ENCODE assay signal across 1 cellular context in the genomic region with DNA sequence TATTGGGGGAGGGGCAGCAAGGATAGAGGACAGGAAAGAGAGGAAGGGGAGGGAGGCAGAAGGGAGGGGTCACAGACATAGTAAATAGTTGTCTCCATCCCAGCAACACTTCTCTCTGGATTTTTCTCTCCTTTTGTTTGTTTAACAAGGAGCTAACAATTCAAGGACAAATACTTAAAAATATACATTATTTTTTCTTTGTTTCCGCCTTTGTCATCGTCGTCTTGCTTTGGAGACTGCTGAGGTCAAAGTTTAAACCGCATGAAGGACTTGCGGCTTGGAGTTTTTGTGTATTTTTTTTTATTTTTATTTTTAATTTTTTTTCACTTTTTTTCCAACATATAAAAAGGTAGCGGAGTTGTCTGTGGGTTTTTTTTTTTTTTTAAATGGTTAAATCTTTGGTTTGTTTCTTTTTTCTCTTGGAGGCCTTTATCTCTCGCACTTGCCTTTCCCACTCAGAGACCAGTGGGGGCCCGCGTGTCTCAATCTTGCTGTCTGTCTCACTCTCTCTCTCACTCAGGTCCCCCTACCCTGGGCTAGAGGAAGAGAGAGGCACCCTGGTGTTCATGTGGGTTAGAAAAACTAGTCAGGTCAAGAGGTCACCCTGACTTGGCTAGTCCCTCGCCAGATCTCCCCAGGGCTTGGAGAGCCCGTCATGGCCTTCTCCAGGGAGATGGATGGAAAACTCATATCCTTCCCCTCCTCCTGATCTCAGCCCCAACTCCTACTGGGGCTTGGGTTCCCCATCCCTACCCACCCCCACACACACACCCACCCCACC.
TF ChIP-seq lines count a peak whose summit lies in the region.

No MANE protein-coding gene starts in this region.

TF ChIP-seq in HepG2, 621 proteins besides CTCF, POLR2A, EP300 and RAD21:
- TF ChIP-seq GABPB1 (CRISPR knock-in tag; IDR thresholded peaks at IDR 0.05) (no peak), ZNF329 (CRISPR knock-in tag; IDR thresholded peaks at IDR 0.05; ENCODE audit: low read depth) (no peak), SOX5 (CRISPR knock-in tag; IDR thresholded peaks at IDR 0.05; ENCODE audit: borderline replicate concordance) (peak; percentile 23; the same call in 1 of the 2 replicates), SOX13 (IDR thresholded peaks at IDR 0.05) (no peak), SOX13 (CRISPR knock-in tag; conservative IDR thresholded peaks at IDR 0.05 in 1 of 2, IDR thresholded peaks at IDR 0.05 in 1 of 2) (peak in 1 of 2 experiments; percentile 31; a peak in 1 of 4 replicates), HNRNPK (IDR thresholded peaks at IDR 0.05; ENCODE audit: low read depth, low read length, poor library complexity, severe bottlenecking) (peak; percentile 12), NR2F6 (IDR thresholded peaks at IDR 0.05) (peak; percentile 25; the same call in 1 of the 2 replicates), NR2F6 (CRISPR knock-in tag; IDR thresholded peaks at IDR 0.05) (no peak)
